ENCODE assay signal across 12 cellular contexts in genomic region chr21:44941567-44941966, GRCh38. TPM values are rescaled to one million over a fixed set of nuclear protein-coding genes. Genes with fewer than 3 reads are reported as not detected.
DNase-seq lines count a peak whose midpoint lies in the region; ATAC-seq and TF ChIP-seq lines count a peak whose summit lies in the region.
"Had no signal": no experiment of that assay in that cellular context is flagged by ENCODE, and none has a peak within 500 bp of the region (broad histone marks: within the 10 kb centered on the region; RNA-seq: fewer than 3 reads in every experiment).

No MANE protein-coding gene starts in this region.

- CTCF ChIA-PET in Caco-2 (lab: Charles Lee): no interaction called here

- peak overlapping the region; percentile 97 for H3K4me2 ChIP-seq in Loucy (ENCODE audit: low read depth, low read length, poor library complexity, severe bottlenecking)

- no TSS peak for BruUV-seq in Caco-2 (replicated peaks; lab: Mats Ljungman, UMichigan)

- no peaks in the 10 kb centered on the region for H3K27me3 ChIP-seq in Caco-2 (replicated peaks; ENCODE audit: control insufficient read depth, insufficient read depth, low read length)
- H3K27me3 ChIP-seq in Loucy (ENCODE audit: insufficient read depth, low read length, poor library complexity, severe bottlenecking): no peaks in the 10 kb centered on the region
- no peaks in the 10 kb centered on the region for H3K27me3 ChIP-seq in colonic mucosa
- no peaks in the 10 kb centered on the region for H3K27me3 ChIP-seq in lower lobe of right lung (ENCODE audit: low read depth)
- H3K27me3 ChIP-seq: tibial artery had no signal

- H3K9me3 Mint-ChIP-seq in Caco-2 (ENCODE audit: unreplicated experiment) (no peaks in the 10 kb centered on the region), nephron progenitor cell (no peaks in the 10 kb centered on the region)

- DNase-seq in Caco-2 (peak in 1 of 2 experiments; percentile 17), colonic mucosa (no peak), nephron progenitor cell (no peak), lower lobe of right lung (no peak)
- DNase-seq: GF-D8, NCI-H2107 had no signal

- intact Hi-C loops in Caco-2 (cut with micrococcal nuclease; ENCODE audit: unreplicated experiment): no loop called here
- intact Hi-C loops in colonic mucosa (cut with DNase I): no loop called here
- intact Hi-C loops in lower lobe of right lung (cut with DNase I): loop anchor here (10.0 kb wide), 1 partner anchor 193 kb away; no protein-coding TSS in a partner anchor

- no peak overlapping the region for H3K4me3 ChIP-seq in Caco-2 (ENCODE audit: low read depth, low read length)
- peak overlapping the region; percentile 99 for H3K4me3 ChIP-seq in Loucy (ENCODE audit: low read length, poor library complexity, severe bottlenecking)
- H3K4me3 ChIP-seq in colonic mucosa: no peak overlapping the region
- no peak overlapping the region for H3K4me3 ChIP-seq in lower lobe of right lung

- H3F3A ChIP-seq in Loucy (ENCODE audit: low read depth): no peaks in the 10 kb centered on the region

- no peak overlapping the region for H3K27ac ChIP-seq in colonic mucosa
- H3K27ac ChIP-seq in lower lobe of right lung: no peak overlapping the region
- H3K27ac ChIP-seq: tibial artery had no signal

- ATAC-seq in HG03159 (IDR thresholded peaks at IDR 0.05; ENCODE audit: unreplicated experiment): no peak
- no peak for ATAC-seq in lower lobe of right lung
- ATAC-seq in HG02885 (IDR thresholded peaks at IDR 0.05; ENCODE audit: poor library complexity, unreplicated experiment): no peak
- ATAC-seq in HG02571 (IDR thresholded peaks at IDR 0.05; ENCODE audit: unreplicated experiment): no peak
- ATAC-seq: left lobe of liver had no signal

- H2AFZ ChIP-seq in Loucy (ENCODE audit: low read length): no peak overlapping the region

- H3K36me3 Mint-ChIP-seq in Caco-2 (ENCODE audit: insufficient read depth, unreplicated experiment) (peaks cover 20% of the 10 kb centered on the region), nephron progenitor cell (ENCODE audit: low read depth) (peaks cover 26% of the 10 kb centered on the region)

- peaks cover 38% of the 10 kb centered on the region for H4K20me1 ChIP-seq in Loucy (ENCODE audit: insufficient read depth, low read length, poor library complexity, severe bottlenecking)

- peak overlapping the region; percentile 93 for H3K4me3 Mint-ChIP-seq in Caco-2 (ENCODE audit: unreplicated experiment)
- peak overlapping the region; percentile 93 for H3K4me3 Mint-ChIP-seq in nephron progenitor cell

- peaks cover 6% of the 10 kb centered on the region; the same call in 1 of the 2 replicates for H3K4me1 ChIP-seq in Caco-2
- peaks cover 34% of the 10 kb centered on the region for H3K4me1 ChIP-seq in Loucy (ENCODE audit: insufficient read depth, low read length, poor library complexity, severe bottlenecking)
- peaks cover 15% of the 10 kb centered on the region for H3K4me1 ChIP-seq in colonic mucosa
- H3K4me1 ChIP-seq in lower lobe of right lung: peaks cover 22% of the 10 kb centered on the region

- H3K9ac ChIP-seq in Loucy (ENCODE audit: low read depth, low read length, poor library complexity, severe bottlenecking) (peak overlapping the region; percentile 92), colonic mucosa (ENCODE audit: low read depth in 2 of 2, low read length in 2 of 2) (peak overlapping the region; percentile 35 to 41)

- H3K36me3 ChIP-seq in Caco-2 (ENCODE audit: control insufficient read depth, insufficient read depth, low read length) (peaks cover 3% of the 10 kb centered on the region), Loucy (ENCODE audit: insufficient read depth, low read length) (peaks cover 6% of the 10 kb centered on the region; the same call in 1 of the 2 replicates), colonic mucosa (no peaks in the 10 kb centered on the region), lower lobe of right lung (peaks cover 34% of the 10 kb centered on the region)

- no peaks in the 10 kb centered on the region for H3K9me3 ChIP-seq in Caco-2
- H3K9me3 ChIP-seq in Loucy (ENCODE audit: insufficient read depth, low read depth, low read length): no peaks in the 10 kb centered on the region
- no peaks in the 10 kb centered on the region for H3K9me3 ChIP-seq in colonic mucosa
- H3K9me3 ChIP-seq in lower lobe of right lung: no peaks in the 10 kb centered on the region
- H3K9me3 ChIP-seq: tibial artery had no signal

- TF ChIP-seq CTCF in Caco-2 (IDR thresholded peaks at IDR 0.05; ENCODE audit: insufficient read depth in 1 of 2, low read depth in 1 of 2, low read length in 1 of 2, severe bottlenecking in 1 of 2, unreplicated experiment in 1 of 2) (no peak), Loucy (conservative IDR thresholded peaks at IDR 0.05; ENCODE audit: low read length) (no peak), colonic mucosa (IDR thresholded peaks at IDR 0.05) (no peak), nephron progenitor cell (IDR thresholded peaks at IDR 0.05) (no peak), lower lobe of right lung (IDR thresholded peaks at IDR 0.05) (no peak)

- H3K27me3 Mint-ChIP-seq in Caco-2 (ENCODE audit: insufficient read depth, unreplicated experiment) (no peaks in the 10 kb centered on the region), nephron progenitor cell (ENCODE audit: low read depth, poor library complexity) (peaks cover 8% of the 10 kb centered on the region)

- H3K4me1 Mint-ChIP-seq in Caco-2 (ENCODE audit: low read depth, unreplicated experiment) (peaks cover 11% of the 10 kb centered on the region), nephron progenitor cell (peaks cover 29% of the 10 kb centered on the region)

- H3K27ac Mint-ChIP-seq in Caco-2 (ENCODE audit: unreplicated experiment) (peak overlapping the region; percentile 94), nephron progenitor cell (peak overlapping the region; percentile 36)

- peaks cover 77% of the 10 kb centered on the region for H3K79me2 ChIP-seq in Loucy (ENCODE audit: insufficient read depth, low read length)

- POLR2A ChIA-PET in Caco-2 (lab: Charles Lee): no interaction called here

- H3K9me2 ChIP-seq in Loucy (replicated peaks; ENCODE audit: low read depth, low read length): no peaks in the 10 kb centered on the region

RNA-seq across cellular contexts. Expression of gene SLX9, which starts 1.7 kb away (rescaled TPM):
- total RNA-seq in Caco-2 (2022): 54.0 and 62.1 TPM in 2 replicates
- total RNA-seq in colonic mucosa: 10 to 100 TPM; 30.6 to 50.1 TPM
- 15.7 TPM for total RNA-seq in lower lobe of right lung

RNA-seq across cellular contexts. Expression of gene ITGB2, which starts 20.9 kb away (rescaled TPM):
- 0.48 and 1.1 TPM in 2 replicates for total RNA-seq in Caco-2 (2022)
- total RNA-seq in colonic mucosa: 10 to 100 TPM; 13.1 to 27.1 TPM
- 468 TPM for total RNA-seq in lower lobe of right lung

Comparison
In these comparisons a context has a peak if more than half of its experiments do, and no peak if none do; other contexts are left out.
1. RNA of gene ITGB2, which starts 20.9 kb away (total RNA-seq): 468 TPM in lower lobe of right lung (single experiment); 13.1 to 27.1 TPM in colonic mucosa and 0.48 to 1.1 TPM in Caco-2; every median in the first group is over 10 times any median in the second.